ENCODE assay signal across 31 cellular contexts in the genomic region with DNA sequence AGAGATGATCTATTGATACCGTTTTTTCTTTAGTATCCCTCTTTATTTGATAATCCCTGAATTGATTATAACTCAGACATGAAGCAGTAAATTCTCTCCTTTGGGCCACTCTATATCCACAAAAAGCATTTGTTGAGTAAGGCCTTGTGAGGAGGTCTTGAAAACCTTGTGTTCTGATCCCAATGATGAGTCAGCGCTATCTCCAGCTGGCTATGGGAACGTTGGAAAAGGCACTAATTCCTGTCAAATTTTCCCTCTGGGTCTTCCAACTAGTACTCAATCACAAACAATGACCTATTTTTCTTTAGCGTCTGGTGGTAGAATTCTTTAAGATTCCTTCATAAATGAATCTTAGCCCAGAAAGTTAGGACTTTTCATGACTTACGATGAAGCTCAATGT.
DNase-seq lines count a peak whose midpoint lies in the region; ATAC-seq and TF ChIP-seq lines count a peak whose summit lies in the region.
"Had no signal": no experiment of that assay in that cellular context is flagged by ENCODE, and none has a peak within 500 bp of the region (broad histone marks: within the 10 kb centered on the region; RNA-seq: fewer than 3 reads in every experiment).

No MANE protein-coding gene starts in this region.

- peak overlapping the region; percentile 66 for H3K27ac Mint-ChIP-seq in osteocyte (ENCODE audit: unreplicated experiment)
- H3K27ac Mint-ChIP-seq: activated naive CD4-positive, alpha-beta T cell treated with anti-CD3 and anti-CD28 coated beads, Interleukin-2, amount 50 U/mL, for 72 hours; activated T-helper 17 cell treated with anti-CD3 and anti-CD28 coated beads, Interleukin-2, amount 50 U/mL, for 72 hours; CD8-positive, alpha-beta T cell; memory B cell; naive thymus-derived CD4-positive, alpha-beta T cell had no signal

- no peak overlapping the region for H3K4me3 Mint-ChIP-seq in osteocyte (ENCODE audit: unreplicated experiment)
- H3K4me3 Mint-ChIP-seq: activated T-helper 17 cell treated with anti-CD3 and anti-CD28 coated beads, Interleukin-2, amount 50 U/mL, for 72 hours; CD8-positive, alpha-beta T cell; memory B cell; naive thymus-derived CD4-positive, alpha-beta T cell had no signal

- no peak overlapping the region for H3K14ac ChIP-seq in trophoblast cell (ENCODE audit: low read length)

- peaks cover 3% of the 10 kb centered on the region for H3K9me3 Mint-ChIP-seq in osteocyte (ENCODE audit: unreplicated experiment)
- H3K9me3 Mint-ChIP-seq: activated T-helper 17 cell treated with anti-CD3 and anti-CD28 coated beads, Interleukin-2, amount 50 U/mL, for 72 hours had no signal

- no peaks in the 10 kb centered on the region for H3K27me3 Mint-ChIP-seq in osteocyte (ENCODE audit: unreplicated experiment)
- H3K27me3 Mint-ChIP-seq: memory B cell had no signal

- H3K4me2 ChIP-seq in trophoblast cell (ENCODE audit: low read length), result no peak overlapping the region
- H3K4me2 ChIP-seq: KMS-11, PC-9 had no signal

- H3K4me1 Mint-ChIP-seq in osteocyte (ENCODE audit: unreplicated experiment), result peaks cover 72% of the 10 kb centered on the region
- H3K4me1 Mint-ChIP-seq: activated T-helper 17 cell treated with anti-CD3 and anti-CD28 coated beads, Interleukin-2, amount 50 U/mL, for 72 hours; memory B cell; naive thymus-derived CD4-positive, alpha-beta T cell had no signal

- H3K4ac ChIP-seq in trophoblast cell (ENCODE audit: low read depth, low read length), result no peak overlapping the region

- no peak overlapping the region for H3K23ac ChIP-seq in trophoblast cell (ENCODE audit: low read length)

- H2AK5ac ChIP-seq in trophoblast cell (ENCODE audit: low read length), result no peak overlapping the region

- H4K12ac ChIP-seq in trophoblast cell (ENCODE audit: low read depth, low read length), result no peak overlapping the region

- no peak overlapping the region for H4K91ac ChIP-seq in trophoblast cell (ENCODE audit: low read depth, low read length)

- H3K27me3 ChIP-seq in adipocyte (replicated peaks; ENCODE audit: control insufficient read depth, insufficient read depth, low read length) (no peaks in the 10 kb centered on the region), trophoblast cell (ENCODE audit: insufficient read depth, low read length) (no peaks in the 10 kb centered on the region)
- no peaks in the 10 kb centered on the region for H3K27me3 ChIP-seq in effector memory CD4-positive, alpha-beta T cell (replicated peaks; ENCODE audit: control insufficient read depth, insufficient read depth, low read length, poor library complexity, severe bottlenecking)
- H3K27me3 ChIP-seq: esophagus muscularis mucosa, heart left ventricle, ovary, tibial nerve had no signal

- no peaks in the 10 kb centered on the region for H3K36me3 Mint-ChIP-seq in osteocyte (ENCODE audit: unreplicated experiment)
- H3K36me3 Mint-ChIP-seq: activated naive CD4-positive, alpha-beta T cell treated with anti-CD3 and anti-CD28 coated beads, Interleukin-2, amount 50 U/mL, for 72 hours; CD8-positive, alpha-beta T cell; memory B cell; naive thymus-derived CD4-positive, alpha-beta T cell had no signal

- TF ChIP-seq CTCF in fibroblast of pulmonary artery (IDR thresholded peaks at IDR 0.05; ENCODE audit: low read length, missing control alignments) (no peak), osteocyte (IDR thresholded peaks at IDR 0.05) (no peak)

- no peaks in the 10 kb centered on the region for H3K9me3 ChIP-seq in adipocyte (ENCODE audit: control insufficient read depth, low read length)
- no peaks in the 10 kb centered on the region for H3K9me3 ChIP-seq in effector memory CD4-positive, alpha-beta T cell (ENCODE audit: control insufficient read depth, low read length)
- H3K9me3 ChIP-seq in trophoblast cell (ENCODE audit: insufficient read depth, low read depth, low read length), result no peaks in the 10 kb centered on the region
- H3K9me3 ChIP-seq: esophagus muscularis mucosa, heart left ventricle, ovary, tibial nerve had no signal

- no peak overlapping the region for H2AFZ ChIP-seq in trophoblast cell (ENCODE audit: insufficient read depth, low read length, poor library complexity)
- H2AFZ ChIP-seq: PC-9 had no signal

- no peak overlapping the region for H2BK120ac ChIP-seq in trophoblast cell (ENCODE audit: insufficient read depth, low read length, poor library complexity)

- H3K27ac ChIP-seq in effector memory CD4-positive, alpha-beta T cell (ENCODE audit: insufficient read depth, low read length, poor library complexity, severe bottlenecking), result no peak overlapping the region
- H3K27ac ChIP-seq in trophoblast cell (ENCODE audit: low read depth, low read length), result no peak overlapping the region
- H3K27ac ChIP-seq: esophagus muscularis mucosa, heart left ventricle, KMS-11, ovary, PC-9, tibial nerve had no signal

- peak overlapping the region; percentile 20 for H3K9ac ChIP-seq in adipocyte (ENCODE audit: low read length)
- no peak overlapping the region for H3K9ac ChIP-seq in trophoblast cell (ENCODE audit: low read length)
- H3K9ac ChIP-seq: KMS-11 had no signal

- H3K18ac ChIP-seq in trophoblast cell (ENCODE audit: low read length), result no peak overlapping the region

- H3K79me1 ChIP-seq in trophoblast cell (ENCODE audit: low read length), result no peaks in the 10 kb centered on the region

- H2BK5ac ChIP-seq in trophoblast cell (ENCODE audit: low read depth, low read length, poor library complexity), result no peak overlapping the region

- ATAC-seq in GM18502 (IDR thresholded peaks at IDR 0.05; ENCODE audit: poor library complexity, unreplicated experiment), result no peak
- ATAC-seq: activated naive CD4-positive, alpha-beta T cell treated with anti-CD3 and anti-CD28 coated beads, Interleukin-2, amount 50 U/mL, for 72 hours; activated T-helper 17 cell treated with anti-CD3 and anti-CD28 coated beads, Interleukin-2, amount 50 U/mL, for 72 hours; CD8-positive, alpha-beta T cell; naive thymus-derived CD4-positive, alpha-beta T cell had no signal

- H3K4me1 ChIP-seq in adipocyte (ENCODE audit: control insufficient read depth, insufficient read depth, low read length) (peaks cover 48% of the 10 kb centered on the region), trophoblast cell (ENCODE audit: control insufficient read depth in 1 of 2, insufficient read depth in 2 of 2, low read length in 2 of 2) (no peaks in the 10 kb centered on the region)
- no peaks in the 10 kb centered on the region for H3K4me1 ChIP-seq in effector memory CD4-positive, alpha-beta T cell (ENCODE audit: control insufficient read depth, insufficient read depth, low read length, poor library complexity, severe bottlenecking)
- H3K4me1 ChIP-seq: heart left ventricle had no signal

- no peaks in the 10 kb centered on the region for H3K79me2 ChIP-seq in trophoblast cell (ENCODE audit: control insufficient read depth, insufficient read depth, low read length, poor library complexity)

- DNase-seq in GM03348 (ENCODE audit: low spot score) (peak; percentile 32), adipocyte (ENCODE audit: low read depth) (no peak), fibroblast of pulmonary artery (ENCODE audit: low read depth) (peak; percentile 56), osteocyte (ENCODE audit: extremely low spot score, unreplicated experiment) (no peak), NCI-H1048 (lab: John Stamatoyannopoulos, UW) (no peak), trophoblast cell (no peak)
- no peak for DNase-seq in effector memory CD4-positive, alpha-beta T cell
- DNase-seq: activated CD4-positive, alpha-beta T cell treated with anti-CD3 and anti-CD28 coated beads, Interleukin-2, amount 50 U/mL, for 4 hours; activated CD4-positive, CD25-positive, alpha-beta regulatory T cell; activated CD8-positive, alpha-beta memory T cell treated with anti-CD3 and anti-CD28 coated beads, Interleukin-2, amount 50 U/mL, for 4 hours; AML-193; CD8-positive, alpha-beta T cell; effector CD4-positive, alpha-beta T cell; heart left ventricle; left cardiac atrium; naive thymus-derived CD4-positive, alpha-beta T cell; NCI-H146; NCI-H2171; NCI-H524; NK-92 treated with Interleukin-12 subunit alpha and Interleukin-12 subunit beta, amount 100 ng/mL, for 24 hours; ovary; PC-9; SIG-M5; stimulated activated CD8-positive, alpha-beta memory T cell treated with anti-CD3 and anti-CD28 coated beads, Interleukin-4, amount 100 ng/mL, for 48 hours had no signal

- H2BK12ac ChIP-seq in trophoblast cell (ENCODE audit: low read length), result no peak overlapping the region

- no CpG with 5 or more reads among the region's 5 CpGs for WGBS in trophoblast cell (ENCODE audit: extremely low coverage, insufficient coverage, insufficient read length)

- H4K8ac ChIP-seq in trophoblast cell (ENCODE audit: low read depth, low read length), result no peak overlapping the region

- peak overlapping the region; percentile 10 for H3K4me3 ChIP-seq in adipocyte (ENCODE audit: low read length)
- H3K4me3 ChIP-seq in fibroblast of pulmonary artery (replicated peaks; ENCODE audit: low read depth, low read length), result no peak overlapping the region
- H3K4me3 ChIP-seq in effector memory CD4-positive, alpha-beta T cell (ENCODE audit: insufficient read depth, low read depth, low read length, poor library complexity, severe bottlenecking), result no peak overlapping the region
- no peak overlapping the region for H3K4me3 ChIP-seq in trophoblast cell (ENCODE audit: low read depth, low read length)
- H3K4me3 ChIP-seq: esophagus muscularis mucosa, heart left ventricle, ovary, PC-9, tibial nerve had no signal

- H3K36me3 ChIP-seq in adipocyte (ENCODE audit: control insufficient read depth, insufficient read depth, low read length, severe bottlenecking) (no peaks in the 10 kb centered on the region), trophoblast cell (ENCODE audit: control insufficient read depth in 1 of 2, insufficient read depth in 2 of 2, low read length in 2 of 2) (no peaks in the 10 kb centered on the region)
- H3K36me3 ChIP-seq in effector memory CD4-positive, alpha-beta T cell (ENCODE audit: control insufficient read depth, insufficient read depth, low read length), result no peaks in the 10 kb centered on the region
- H3K36me3 ChIP-seq: esophagus muscularis mucosa, heart left ventricle, ovary, tibial nerve had no signal

Comparison
In these comparisons a context has a peak if more than half of its experiments do, and no peak if none do; other contexts are left out.
1. DNase-seq: peak in GM03348 (single experiment) and fibroblast of pulmonary artery (single experiment); none in adipocyte (single experiment), osteocyte (single experiment), NCI-H1048 (single experiment), effector memory CD4-positive, alpha-beta T cell (0 of 3) and trophoblast cell (0 of 2).